Comparison of ENCODE assay signal across 8 cellular contexts in the genomic region with DNA sequence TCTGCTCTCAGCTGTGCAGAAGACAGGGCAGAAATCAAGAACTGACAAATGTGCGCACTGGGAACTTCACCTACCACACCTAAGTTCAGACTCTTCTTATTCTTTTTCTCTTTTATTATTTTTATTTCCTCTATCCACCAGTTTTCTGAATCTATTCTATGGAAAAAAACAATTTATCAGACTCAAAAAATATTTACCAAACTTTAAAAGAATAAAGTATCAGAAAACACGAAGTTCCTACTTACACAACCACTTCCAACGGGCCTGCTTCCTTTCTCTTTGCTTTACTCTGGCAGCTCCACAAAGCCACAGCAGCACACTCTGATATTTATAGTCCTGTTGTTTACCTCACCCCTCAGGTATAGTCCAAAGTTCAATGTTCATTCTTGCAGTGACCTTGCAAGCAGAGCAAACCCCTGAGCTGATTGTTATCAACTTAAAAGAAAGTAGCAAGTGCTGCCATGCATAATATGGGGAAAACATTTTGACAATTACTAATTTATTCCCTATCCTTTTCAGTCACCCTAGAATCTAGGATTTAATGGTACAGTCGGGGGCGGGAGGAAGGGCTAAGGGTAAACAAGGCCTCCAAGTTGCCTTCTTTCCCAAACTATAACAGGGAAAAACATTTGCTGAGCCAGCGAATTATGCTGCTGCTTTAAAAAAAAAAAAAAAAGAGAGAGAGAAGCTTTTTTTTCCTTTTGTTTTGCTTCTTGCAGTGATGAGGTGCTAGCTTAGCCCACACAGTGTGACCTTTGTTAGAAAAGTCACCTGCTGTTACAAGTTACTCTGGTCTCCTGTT. TPM values are rescaled to one million over a fixed set of nuclear protein-coding genes. Genes with fewer than 3 reads are reported as not detected.
DNase-seq lines count a peak whose midpoint lies in the region; TF ChIP-seq lines count a peak whose summit lies in the region.

A gene with protein sequence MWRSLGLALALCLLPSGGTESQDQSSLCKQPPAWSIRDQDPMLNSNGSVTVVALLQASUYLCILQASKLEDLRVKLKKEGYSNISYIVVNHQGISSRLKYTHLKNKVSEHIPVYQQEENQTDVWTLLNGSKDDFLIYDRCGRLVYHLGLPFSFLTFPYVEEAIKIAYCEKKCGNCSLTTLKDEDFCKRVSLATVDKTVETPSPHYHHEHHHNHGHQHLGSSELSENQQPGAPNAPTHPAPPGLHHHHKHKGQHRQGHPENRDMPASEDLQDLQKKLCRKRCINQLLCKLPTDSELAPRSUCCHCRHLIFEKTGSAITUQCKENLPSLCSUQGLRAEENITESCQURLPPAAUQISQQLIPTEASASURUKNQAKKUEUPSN (minus strand): TSS at position 302 of the 802 bp plus-strand sequence. CDS start 3,539 bp downstream, outside the sequence.

- H3K9ac ChIP-seq in HUES64 (ENCODE audit: low read depth, low read length), result peak within 1 kb of the TSS; percentile 75

- H3K27me3 ChIP-seq in HUES64 (ENCODE audit: insufficient read depth, low read length) (no peaks in the 10 kb centered on the region), right atrium auricular region (no peaks in the 10 kb centered on the region)

- no peak within 1 kb of the TSS for H3K4me3 Mint-ChIP-seq in activated naive CD4-positive, alpha-beta T cell treated with anti-CD3 and anti-CD28 coated beads for 36 hours
- no peak within 1 kb of the TSS for H3K4me3 Mint-ChIP-seq in immature natural killer cell

- peaks cover 8% of the 10 kb centered on the region; the same call in 1 of the 2 replicates for H3K36me3 ChIP-seq in HUES64 (ENCODE audit: insufficient read depth, low read length)
- peaks cover 8% of the 10 kb centered on the region for H3K36me3 ChIP-seq in right atrium auricular region

- TF ChIP-seq CTCF in right atrium auricular region (IDR thresholded peaks at IDR 0.05), result no peak

- H3K4me1 Mint-ChIP-seq in activated naive CD4-positive, alpha-beta T cell treated with anti-CD3 and anti-CD28 coated beads for 36 hours (ENCODE audit: low read depth), result peaks cover 3% of the 10 kb centered on the region
- peaks cover 0 to 8% of the 10 kb centered on the region in 2 donors for H3K4me1 Mint-ChIP-seq in immature natural killer cell

- intact Hi-C loops in activated naive CD4-positive, alpha-beta T cell treated with anti-CD3 and anti-CD28 coated beads for 36 hours (cut with micrococcal nuclease), result no loop called here

- no peaks in the 10 kb centered on the region for H3K9me3 Mint-ChIP-seq in activated naive CD4-positive, alpha-beta T cell treated with anti-CD3 and anti-CD28 coated beads for 36 hours
- H3K9me3 Mint-ChIP-seq in immature natural killer cell, result no peaks in the 10 kb centered on the region

- CTCF ChIA-PET in activated naive CD4-positive, alpha-beta T cell treated with anti-CD3 and anti-CD28 coated beads for 36 hours (lab: Charles Lee), result interaction anchor here (0.6 kb wide), 1 partner anchor 63 kb away, joined by 7 read pairs; no protein-coding TSS in a partner anchor

- no peak within 1 kb of the TSS for H3K27ac Mint-ChIP-seq in activated naive CD4-positive, alpha-beta T cell treated with anti-CD3 and anti-CD28 coated beads for 36 hours
- H3K27ac Mint-ChIP-seq in immature natural killer cell, result no peak within 1 kb of the TSS

- H3K27me3 Mint-ChIP-seq in activated naive CD4-positive, alpha-beta T cell treated with anti-CD3 and anti-CD28 coated beads for 36 hours (ENCODE audit: low read depth), result no peaks in the 10 kb centered on the region
- no peaks in the 10 kb centered on the region for H3K27me3 Mint-ChIP-seq in immature natural killer cell (ENCODE audit: low read depth in 3 of 3)

- no peaks in the 10 kb centered on the region for H3K36me3 Mint-ChIP-seq in activated naive CD4-positive, alpha-beta T cell treated with anti-CD3 and anti-CD28 coated beads for 36 hours (ENCODE audit: low read depth)
- H3K36me3 Mint-ChIP-seq in immature natural killer cell, result peaks cover 0 to 4% (median 0%) of the 10 kb centered on the region in 3 donors

- H3K27ac ChIP-seq in HUES64 (ENCODE audit: low read depth, low read length) (peak within 1 kb of the TSS; percentile 97), angular gyrus (ENCODE audit: low read depth, low read length) (peak within 1 kb of the TSS; percentile 98), right atrium auricular region (peak within 1 kb of the TSS; percentile 84 to 89)

- H3K9me3 ChIP-seq in HUES64 (ENCODE audit: insufficient read depth, low read depth, low read length) (no peaks in the 10 kb centered on the region), right atrium auricular region (no peaks in the 10 kb centered on the region)

- H3K4me1 ChIP-seq in HUES64 (ENCODE audit: insufficient read depth, low read length) (peaks cover 45% of the 10 kb centered on the region), right atrium auricular region (peaks cover 0 to 30% of the 10 kb centered on the region in 2 donors)

- DNase-seq in right atrium auricular region (ENCODE audit: low spot score), result peak; percentile 72
- DNase-seq in putamen (ENCODE audit: low spot score), result peak; percentile 84
- DNase-seq in activated naive CD4-positive, alpha-beta T cell treated with anti-CD3 and anti-CD28 coated beads for 36 hours, result no peak
- no peak for DNase-seq in immature natural killer cell
- DNase-seq in stimulated activated CD4-positive, alpha-beta T cell treated with anti-CD3 and anti-CD28 coated beads, Interleukin-15, amount 100 ng/mL, for 24 hours, result no peak
- DNase-seq in activated gamma-delta T cell treated with Interleukin-2 at 50 U/mL for 16 hours, result no peak

- H3K4me3 ChIP-seq in HUES64 (ENCODE audit: low read length), result peak within 1 kb of the TSS; percentile 48
- H3K4me3 ChIP-seq in right atrium auricular region, result peak within 1 kb of the TSS; percentile 58

- WGBS in HUES64, result 29% methylated on average over 4 of the region's 6 CpGs

RNA-seq across cellular contexts. Expression of the gene that starts here (rescaled TPM):
- 18.5 TPM for polyA plus RNA-seq in HUES64 (2013, experiment 1 of 2)
- 22.0 TPM for polyA plus RNA-seq in HUES64 (2013, experiment 2 of 2)
- total RNA-seq in right atrium auricular region, result 100 to 1,000 TPM; 161 to 213 TPM
- not detected for total RNA-seq in activated naive CD4-positive, alpha-beta T cell treated with anti-CD3 and anti-CD28 coated beads for 36 hours
- polyA plus RNA-seq in immature natural killer cell, result 1 to 10 TPM in 1 of 3 donors, under 1 TPM in 1, not detected in 1; 0.61 to 2.1 TPM

Comparison
In these comparisons a context has a peak if more than half of its experiments do, and no peak if none do; other contexts are left out.
1. RNA of the gene that starts here (total RNA-seq): 161 to 213 TPM in right atrium auricular region; not detected in activated naive CD4-positive, alpha-beta T cell treated with anti-CD3 and anti-CD28 coated beads for 36 hours; every median in the first group is over 100 times any median in the second.
2. DNase-seq: peak in right atrium auricular region (single experiment) and putamen (single experiment); none in activated naive CD4-positive, alpha-beta T cell treated with anti-CD3 and anti-CD28 coated beads for 36 hours (single experiment), immature natural killer cell (0 of 3), stimulated activated CD4-positive, alpha-beta T cell treated with anti-CD3 and anti-CD28 coated beads, Interleukin-15, amount 100 ng/mL, for 24 hours (single experiment) and activated gamma-delta T cell treated with Interleukin-2 at 50 U/mL for 16 hours (single experiment).
3. Peak in every context shown above with its lines, with median percentiles within 50 percentile points of each other: H3K27ac ChIP-seq.